27 cellular contexts compared by ENCODE assay signal in genomic region chr6:4398806-4399205, GRCh38.
"Had no signal": no experiment of that assay in that cellular context is flagged by ENCODE, and none has a peak within 500 bp of the region (broad histone marks: within the 10 kb centered on the region; RNA-seq: fewer than 3 reads in every experiment).

No MANE protein-coding gene starts in this region.

- H3K27ac Mint-ChIP-seq: activated CD4-positive, alpha-beta T cell treated with anti-CD3 and anti-CD28 coated beads for 36 hours; activated naive CD8-positive, alpha-beta T cell had no signal

- H3K4me3 ChIP-seq: ascending aorta, cardiac muscle cell, coronary artery, dorsolateral prefrontal cortex, gastroesophageal sphincter, hepatocyte, pancreas, right atrium auricular region, testis, transverse colon had no signal

- DNase-seq: activated CD4-positive, alpha-beta T cell treated with anti-CD3 and anti-CD28 coated beads for 36 hours; activated CD4-positive, alpha-beta T cell treated with anti-CD3 and anti-CD28 coated beads, Interleukin-2, amount 50 U/mL, for 4 hours; activated CD4-positive, CD25-positive, alpha-beta regulatory T cell; activated CD8-positive, alpha-beta memory T cell treated with anti-CD3 and anti-CD28 coated beads for 24 hours; activated effector memory CD4-positive, alpha-beta T cell treated with Interleukin-2 at 50 U/mL for 16 hours; activated naive CD4-positive, alpha-beta T cell treated with Interleukin-2 at 50 U/mL for 16 hours; cerebellar nuclear complex; dorsolateral prefrontal cortex; effector memory CD4-positive, alpha-beta T cell; left cardiac atrium; mammary epithelial cell; naive thymus-derived CD4-positive, alpha-beta T cell; nucleus accumbens; pancreas; stimulated activated CD4-positive, alpha-beta T cell treated with anti-CD3 and anti-CD28 coated beads, Interleukin-2, amount 100 ng/mL, for 48 hours; stimulated activated naive CD8-positive, alpha-beta T cell treated with anti-CD3 and anti-CD28 coated beads, Interleukin-15, Interleukin-2, amounts not matched to agents 100 U/mL and 50 U/mL, for 24 hours; testis; transverse colon had no signal

- H3K9me3 ChIP-seq: ascending aorta, gastroesophageal sphincter, pancreas, right atrium auricular region, testis, transverse colon had no signal

- H3K9me3 Mint-ChIP-seq: neural crest cell had no signal

- ATAC-seq: activated CD4-positive, alpha-beta T cell treated with anti-CD3 and anti-CD28 coated beads for 36 hours; gastroesophageal sphincter; left cardiac atrium; naive thymus-derived CD4-positive, alpha-beta T cell; pancreas; stimulated activated naive CD8-positive, alpha-beta T cell treated with anti-CD3 and anti-CD28 coated beads, Interleukin-15, Interleukin-2, amounts not matched to agents 100 U/mL and 50 U/mL, for 24 hours had no signal

- H3K27ac ChIP-seq: ascending aorta, cardiac muscle cell, coronary artery, gastroesophageal sphincter, hepatocyte, pancreas, testis, transverse colon had no signal

- H3K4me1 Mint-ChIP-seq: activated CD4-positive, alpha-beta T cell treated with anti-CD3 and anti-CD28 coated beads for 36 hours; naive thymus-derived CD4-positive, alpha-beta T cell had no signal

- H3K4me3 Mint-ChIP-seq: activated CD4-positive, alpha-beta T cell treated with anti-CD3 and anti-CD28 coated beads for 36 hours; activated naive CD8-positive, alpha-beta T cell; brain; naive thymus-derived CD4-positive, alpha-beta T cell; neural crest cell had no signal

- H3K36me3 Mint-ChIP-seq: activated naive CD8-positive, alpha-beta T cell; brain had no signal

- H3K27me3 ChIP-seq: ascending aorta, cardiac muscle cell, dorsolateral prefrontal cortex, gastroesophageal sphincter, hepatocyte, pancreas, right atrium auricular region, testis, transverse colon had no signal

- H3K4me1 ChIP-seq: pancreas had no signal

- H3K27me3 Mint-ChIP-seq: brain had no signal

- H3K36me3 ChIP-seq: ascending aorta, cardiac muscle cell, gastroesophageal sphincter, pancreas, right atrium auricular region, transverse colon had no signal
